ENCODE assay signal across 11 cellular contexts in the genomic region with DNA sequence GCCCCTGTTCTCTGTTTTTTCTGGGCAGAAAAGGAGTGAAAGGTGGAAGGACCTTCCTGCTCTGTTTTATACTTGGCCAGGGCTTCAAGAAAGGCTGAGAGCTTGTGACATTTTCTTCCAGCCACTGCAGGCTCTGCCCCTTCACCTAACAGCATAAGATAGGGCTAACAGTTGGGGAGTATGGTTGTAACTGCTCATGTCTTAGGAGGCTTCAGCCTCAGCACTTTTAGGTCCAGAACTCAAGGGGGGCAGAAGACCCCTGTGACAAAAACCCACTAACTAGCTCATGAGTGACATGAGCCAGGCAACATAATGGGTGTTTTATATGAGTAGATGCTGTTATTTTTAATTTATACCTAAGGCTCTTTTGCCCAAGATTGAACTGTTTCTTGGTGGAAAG. TPM values are rescaled to one million over a fixed set of nuclear protein-coding genes. Genes with fewer than 3 reads are reported as not detected.
A peak's percentile ranks its signal among the peaks of the same experiment; 100 is the strongest.
DNase-seq lines count a peak whose midpoint lies in the region; TF ChIP-seq lines count a peak whose summit lies in the region.
"Had no signal": no experiment of that assay in that cellular context is flagged by ENCODE, and none has a peak within 500 bp of the region (broad histone marks: within the 10 kb centered on the region; RNA-seq: fewer than 3 reads in every experiment).

No MANE protein-coding gene starts in this region.

- H3K4ac ChIP-seq in trophoblast cell (ENCODE audit: low read depth, low read length) = no peak overlapping the region

- H3K79me2 ChIP-seq in smooth muscle cell (ENCODE audit: low read depth) (peaks cover 64% of the 10 kb centered on the region), trophoblast cell (ENCODE audit: control insufficient read depth, insufficient read depth, low read length, poor library complexity) (peaks cover 18% of the 10 kb centered on the region)

- H3K18ac ChIP-seq in trophoblast cell (ENCODE audit: low read length) = no peak overlapping the region

- peaks cover 69% of the 10 kb centered on the region for H4K20me1 ChIP-seq in smooth muscle cell (ENCODE audit: low read depth)

- peaks cover 61% of the 10 kb centered on the region for H3F3A ChIP-seq in smooth muscle cell (ENCODE audit: low read depth)

- H3K9ac ChIP-seq in smooth muscle cell (ENCODE audit: low read depth) (no peak overlapping the region), trophoblast cell (ENCODE audit: low read length) (no peak overlapping the region)

- H3K27ac Mint-ChIP-seq in T-helper 1 cell treated with Interleukin-12 subunit alpha and Interleukin-12 subunit beta and Interleukin-4 antibody, amounts not matched to agents 30 μg/mL and 1 μg/mL, for 36 hours = peak overlapping the region; percentile 20

- H3K23ac ChIP-seq in trophoblast cell (ENCODE audit: low read length) = no peak overlapping the region

- peaks cover 18% of the 10 kb centered on the region for H3K4me1 ChIP-seq in smooth muscle cell (ENCODE audit: low read depth)
- peaks cover 10 to 15% of the 10 kb centered on the region in 2 experiments for H3K4me1 ChIP-seq in trophoblast cell (ENCODE audit: control insufficient read depth in 1 of 2, insufficient read depth in 2 of 2, low read length in 2 of 2)

- no peak overlapping the region for H4K12ac ChIP-seq in trophoblast cell (ENCODE audit: low read depth, low read length)

- H3K27me3 Mint-ChIP-seq in T-helper 1 cell treated with Interleukin-12 subunit alpha and Interleukin-12 subunit beta and Interleukin-4 antibody, amounts not matched to agents 30 μg/mL and 1 μg/mL, for 36 hours (ENCODE audit: low read depth) = no peaks in the 10 kb centered on the region

- H3K4me3 ChIP-seq in smooth muscle cell (no peak overlapping the region), trophoblast cell (ENCODE audit: low read depth, low read length) (no peak overlapping the region), WERI-Rb-1 (ENCODE audit: low read depth, low read length) (no peak overlapping the region)

- no peaks in the 10 kb centered on the region for H3K9me3 Mint-ChIP-seq in T-helper 1 cell treated with Interleukin-12 subunit alpha and Interleukin-12 subunit beta and Interleukin-4 antibody, amounts not matched to agents 30 μg/mL and 1 μg/mL, for 36 hours

- H3K27me3 ChIP-seq in smooth muscle cell (ENCODE audit: low read depth) (no peaks in the 10 kb centered on the region), trophoblast cell (ENCODE audit: insufficient read depth, low read length) (no peaks in the 10 kb centered on the region), WERI-Rb-1 (ENCODE audit: insufficient read depth, low read depth, severe bottlenecking) (no peaks in the 10 kb centered on the region)

- H3K14ac ChIP-seq in trophoblast cell (ENCODE audit: low read length) = no peak overlapping the region

- H3K27ac ChIP-seq in smooth muscle cell (ENCODE audit: low read depth) (peak overlapping the region; percentile 45), trophoblast cell (ENCODE audit: low read depth, low read length) (no peak overlapping the region), WERI-Rb-1 (no peak overlapping the region)

- no peak overlapping the region for H3K4me3 Mint-ChIP-seq in T-helper 1 cell treated with Interleukin-12 subunit alpha and Interleukin-12 subunit beta and Interleukin-4 antibody, amounts not matched to agents 30 μg/mL and 1 μg/mL, for 36 hours

- no peak overlapping the region for H2AFZ ChIP-seq in smooth muscle cell (ENCODE audit: low read depth)
- H2AFZ ChIP-seq in trophoblast cell (ENCODE audit: insufficient read depth, low read length, poor library complexity) = no peak overlapping the region

- peaks cover 33% of the 10 kb centered on the region for H3K4me1 Mint-ChIP-seq in T-helper 1 cell treated with Interleukin-12 subunit alpha and Interleukin-12 subunit beta and Interleukin-4 antibody, amounts not matched to agents 30 μg/mL and 1 μg/mL, for 36 hours (ENCODE audit: low read depth)

- DNase-seq in T-helper 1 cell = no peak
- DNase-seq in cerebellar cortex (ENCODE audit: low spot score) = peak; percentile 8
- no peak for DNase-seq in smooth muscle cell (lab: John Stamatoyannopoulos, UW; ENCODE audit: unreplicated experiment)
- DNase-seq in trophoblast cell = no peak
- DNase-seq in WERI-Rb-1 = no peak
- DNase-seq: activated gamma-delta T cell; DMS79 treated with DMSO at 0.1 percent for 48 hours; NCI-H187; PC-3; stimulated activated CD4-positive, alpha-beta T cell treated with anti-CD3 and anti-CD28 coated beads, Interleukin-2, amount 100 ng/mL, for 24 hours had no signal

- peaks cover 10% of the 10 kb centered on the region for H3K79me1 ChIP-seq in trophoblast cell (ENCODE audit: low read length)

- H3K4me2 ChIP-seq in smooth muscle cell (peak overlapping the region; percentile 98), trophoblast cell (ENCODE audit: low read length) (no peak overlapping the region)

- TF ChIP-seq CTCF in smooth muscle cell (IDR thresholded peaks at IDR 0.05; ENCODE audit: borderline replicate concordance, insufficient read depth, poor library complexity, severe bottlenecking) (no peak), WERI-Rb-1 (IDR thresholded peaks at IDR 0.05; ENCODE audit: low read depth, low read length) (no peak)

- no peak overlapping the region for H2AK5ac ChIP-seq in trophoblast cell (ENCODE audit: low read length)

- H2BK5ac ChIP-seq in trophoblast cell (ENCODE audit: low read depth, low read length, poor library complexity) = no peak overlapping the region

- peaks cover 46% of the 10 kb centered on the region for H3K36me3 Mint-ChIP-seq in T-helper 1 cell treated with Interleukin-12 subunit alpha and Interleukin-12 subunit beta and Interleukin-4 antibody, amounts not matched to agents 30 μg/mL and 1 μg/mL, for 36 hours (ENCODE audit: low read depth)

- no peak overlapping the region for H2BK120ac ChIP-seq in trophoblast cell (ENCODE audit: insufficient read depth, low read length, poor library complexity)

- H4K91ac ChIP-seq in trophoblast cell (ENCODE audit: low read depth, low read length) = no peak overlapping the region

- H3K36me3 ChIP-seq in smooth muscle cell (ENCODE audit: low read depth) = no peaks in the 10 kb centered on the region
- H3K36me3 ChIP-seq in trophoblast cell (ENCODE audit: control insufficient read depth in 1 of 2, insufficient read depth in 2 of 2, low read length in 2 of 2) = peaks cover 51 to 52% of the 10 kb centered on the region in 2 experiments
- H3K36me3 ChIP-seq in WERI-Rb-1 = peaks cover 86% of the 10 kb centered on the region

- no peak overlapping the region for H2BK12ac ChIP-seq in trophoblast cell (ENCODE audit: low read length)

- H4K8ac ChIP-seq in trophoblast cell (ENCODE audit: low read depth, low read length) = no peak overlapping the region

- H3K9me3 ChIP-seq in smooth muscle cell (replicated peaks; ENCODE audit: low read depth) (no peaks in the 10 kb centered on the region), trophoblast cell (ENCODE audit: insufficient read depth, low read depth, low read length) (no peaks in the 10 kb centered on the region), WERI-Rb-1 (ENCODE audit: severe bottlenecking) (no peaks in the 10 kb centered on the region)

RNA-seq across cellular contexts. Expression of a gene that starts 4.9 kb away (rescaled TPM):
- total RNA-seq in smooth muscle cell = 1,112 and 1,146 TPM in 2 replicates
- polyA plus RNA-seq in smooth muscle cell = 2,844 and 2,856 TPM in 2 replicates
- polyA plus RNA-seq in trophoblast cell (2013) = 965 and 1,015 TPM in 2 replicates

RNA-seq across cellular contexts. Expression of a gene that starts 5.3 kb away (rescaled TPM):
- total RNA-seq in smooth muscle cell = 90.2 and 111 TPM in 2 replicates
- 208 and 224 TPM in 2 replicates for polyA plus RNA-seq in smooth muscle cell
- 118 and 119 TPM in 2 replicates for polyA plus RNA-seq in trophoblast cell (2013)

RNA-seq across cellular contexts. Expression of a gene that starts 21.2 kb away (rescaled TPM):
- 0.13 and 2.0 TPM in 2 replicates for total RNA-seq in smooth muscle cell
- 0.50 and 1.6 TPM in 2 replicates for polyA plus RNA-seq in smooth muscle cell
- 0.74 and 0.90 TPM in 2 replicates for polyA plus RNA-seq in trophoblast cell (2013)

RNA-seq across cellular contexts. Expression of a gene that starts 25.5 kb away (rescaled TPM):
- total RNA-seq in smooth muscle cell = 32.3 and 37.5 TPM in 2 replicates
- polyA plus RNA-seq in smooth muscle cell = 65.9 and 81.1 TPM in 2 replicates
- polyA plus RNA-seq in trophoblast cell (2013) = 47.2 and 47.3 TPM in 2 replicates

RNA-seq across cellular contexts. Expression of a gene that starts 39.4 kb away (rescaled TPM):
- total RNA-seq in smooth muscle cell = 0.45 TPM in 1 of 2 replicates, not detected in the other
- 0.48 and 1.3 TPM in 2 replicates for polyA plus RNA-seq in smooth muscle cell
- polyA plus RNA-seq in trophoblast cell (2013) = 0.07 and 0.10 TPM in 2 replicates
